In genomic region chr20:62818592-62819493, GRCh38 we compare ENCODE assay signal across 1 cellular context.
TF ChIP-seq lines count a peak whose summit lies in the region.

No MANE protein-coding gene starts in this region.

TF ChIP-seq in IMR-90, 13 proteins besides CTCF, POLR2A, EP300 and RAD21 (continued from another document):
- TF ChIP-seq ELK1 (IDR thresholded peaks at IDR 0.05; ENCODE audit: borderline replicate concordance, low read depth, low read length) (no peak), MXI1 (IDR thresholded peaks at IDR 0.05; ENCODE audit: borderline replicate concordance, low read depth, low read length) (no peak), MAZ (IDR thresholded peaks at IDR 0.05; ENCODE audit: borderline replicate concordance, low read depth, low read length) (no peak)
